In the genomic region with DNA sequence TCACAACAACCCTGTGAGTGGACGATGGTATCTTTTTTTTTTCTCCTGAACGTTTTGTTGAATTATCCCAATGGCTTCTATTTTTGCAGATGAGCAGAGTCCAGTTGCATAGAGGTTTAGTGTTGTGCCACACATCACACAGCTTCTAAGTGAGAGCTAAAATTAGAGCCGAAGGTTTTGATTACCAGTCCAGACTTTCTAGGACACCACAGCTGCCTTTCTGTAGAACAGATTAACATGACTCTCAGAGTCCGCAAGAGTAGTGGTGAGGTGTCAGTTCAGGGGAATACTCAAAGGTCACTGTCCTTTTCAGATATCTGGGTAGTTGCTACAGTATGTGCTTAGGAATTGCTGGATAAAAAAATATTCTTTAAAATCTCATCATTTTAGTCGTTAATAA, we compare ENCODE assay signal across 1 cellular context.
TF ChIP-seq lines count a peak whose summit lies in the region.

No MANE protein-coding gene starts in this region.

TF ChIP-seq in endothelial cell of umbilical vein, 7 proteins besides CTCF, POLR2A, EP300 and RAD21:
- TF ChIP-seq MYC (IDR thresholded peaks at IDR 0.05; ENCODE audit: low read depth, low read length) (no peak), EZH2 (IDR thresholded peaks at IDR 0.05; ENCODE audit: borderline replicate concordance, low read depth, low read length, severe bottlenecking) (no peak), GATA2 (IDR thresholded peaks at IDR 0.05; ENCODE audit: insufficient read depth, insufficient read length, low read depth, low read length) (no peak), POLR2AphosphoS5 (IDR thresholded peaks at IDR 0.05; ENCODE audit: insufficient read depth, low read depth, low read length) (no peak), FOS (IDR thresholded peaks at IDR 0.05; ENCODE audit: borderline replicate concordance, insufficient read depth, low read length) (no peak), JUN (IDR thresholded peaks at IDR 0.05; ENCODE audit: borderline replicate concordance, insufficient read depth, insufficient read length, low read depth) (no peak)
- TF ChIP-seq, protein P1, sequence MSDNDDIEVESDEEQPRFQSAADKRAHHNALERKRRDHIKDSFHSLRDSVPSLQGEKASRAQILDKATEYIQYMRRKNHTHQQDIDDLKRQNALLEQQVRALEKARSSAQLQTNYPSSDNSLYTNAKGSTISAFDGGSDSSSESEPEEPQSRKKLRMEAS (IDR thresholded peaks at IDR 0.05; ENCODE audit: insufficient read depth, insufficient read length): no peak
TF ChIP-seq in endothelial cell of umbilical vein: peak in this region for 0.
